In the genomic region with DNA sequence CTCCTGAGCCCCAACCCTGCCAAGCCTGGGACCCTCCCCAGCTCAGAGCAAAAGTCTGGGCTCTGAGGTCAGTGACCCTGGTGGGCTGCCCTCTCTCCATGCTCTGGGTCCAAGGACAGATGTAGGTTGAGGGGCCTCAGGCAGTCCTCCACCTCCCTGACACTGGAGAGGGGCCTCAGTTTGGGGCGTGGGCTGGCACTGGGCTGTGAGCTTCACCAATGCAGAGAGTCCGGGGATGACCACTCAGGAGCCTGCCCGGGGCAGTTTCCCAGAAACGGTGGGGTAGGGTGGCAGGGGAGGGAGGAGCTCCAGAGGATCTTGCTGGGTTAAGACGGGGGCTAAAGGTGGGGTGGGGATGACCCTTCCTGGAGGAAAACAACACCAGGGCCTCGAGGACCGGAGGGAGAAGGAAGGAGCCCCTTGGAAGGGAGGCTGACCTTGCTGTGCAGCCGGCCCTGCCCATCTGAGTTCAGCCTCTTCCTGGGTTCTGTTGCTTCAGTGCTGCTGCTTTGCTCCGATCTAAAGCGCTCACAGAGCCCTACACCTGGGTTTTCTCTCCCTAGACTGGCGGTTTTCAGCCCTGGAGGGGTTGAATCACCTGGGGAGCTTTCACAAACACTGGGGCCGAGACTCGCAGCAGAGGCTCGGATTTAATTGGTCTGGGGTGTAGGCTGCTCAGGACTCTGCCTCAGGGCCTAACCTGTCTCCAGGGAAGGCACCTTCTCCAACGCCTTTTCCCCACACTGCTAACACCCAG, we compare ENCODE assay signal across 18 cellular contexts. TPM values are rescaled to one million over a fixed set of nuclear protein-coding genes. Genes with fewer than 3 reads are reported as not detected.
A peak's percentile ranks its signal among the peaks of the same experiment; 100 is the strongest.
DNase-seq lines count a peak whose midpoint lies in the region; ATAC-seq, FAIRE-seq and TF ChIP-seq lines count a peak whose summit lies in the region.
"Had no signal": no experiment of that assay in that cellular context is flagged by ENCODE, and none has a peak within 500 bp of the region (broad histone marks: within the 10 kb centered on the region; RNA-seq: fewer than 3 reads in every experiment).

No MANE protein-coding gene starts in this region.

- no peak for FAIRE-seq in kidney (lab: Jason Lieb, UNC)
- FAIRE-seq: endothelial cell of umbilical vein, TTC549 had no signal

- H3K4me1 ChIP-seq in RWPE2 (ENCODE audit: insufficient read depth, poor library complexity, severe bottlenecking) (peaks cover 31% of the 10 kb centered on the region), kidney (ENCODE audit: control insufficient read depth in 1 of 2, insufficient read depth in 1 of 2, low read depth in 1 of 2, low read length in 2 of 2) (peaks cover 0 to 2% of the 10 kb centered on the region in 2 donors)

- H3K36me3 ChIP-seq in RWPE2 (ENCODE audit: low read depth) (no peaks in the 10 kb centered on the region), kidney (ENCODE audit: control insufficient read depth in 1 of 2, insufficient read depth in 2 of 2, low read length in 2 of 2) (no peaks in the 10 kb centered on the region)
- H3K36me3 ChIP-seq: gastroesophageal sphincter had no signal

- intact Hi-C loops in kidney (cut with DNase I) = no loop called here

- peaks cover 20% of the 10 kb centered on the region for H3K27me3 Mint-ChIP-seq in stimulated activated naive CD8-positive, alpha-beta T cell treated with anti-CD3 and anti-CD28 coated beads, Interleukin-15, amount 100 ng/mL, for 72 hours
- H3K27me3 Mint-ChIP-seq in stimulated activated memory B cell treated with anti-CD40 and anti-IgM and Interleukin-4, amounts not matched to agents 10 μg/mL and 1 μg/mL and 100 μg/mL, for 72 hours = no peaks in the 10 kb centered on the region

- H3K27ac Mint-ChIP-seq in stimulated activated naive CD8-positive, alpha-beta T cell treated with anti-CD3 and anti-CD28 coated beads, Interleukin-15, amount 100 ng/mL, for 72 hours = no peak overlapping the region
- H3K27ac Mint-ChIP-seq in stimulated activated memory B cell treated with anti-CD40 and anti-IgM and Interleukin-4, amounts not matched to agents 10 μg/mL and 1 μg/mL and 100 μg/mL, for 72 hours = no peak overlapping the region
- H3K27ac Mint-ChIP-seq: activated CD4-positive, alpha-beta T cell treated with anti-CD3 and anti-CD28 coated beads, Interleukin-2, amount 10 ng/mL, durations not matched to agents 24 days and 14 days; CD8-positive, alpha-beta T cell had no signal

- ATAC-seq in stimulated activated naive CD8-positive, alpha-beta T cell treated with anti-CD3 and anti-CD28 coated beads, Interleukin-15, amount 100 ng/mL, for 72 hours = peak; percentile 18
- no peak for ATAC-seq in stimulated activated naive CD8-positive, alpha-beta T cell treated with anti-CD3 and anti-CD28 coated beads, Interleukin-15, Interleukin-2, amounts not matched to agents 100 U/mL and 50 U/mL, for 24 hours
- ATAC-seq in RWPE2 (ENCODE audit: low read depth) (peak; percentile 76), GM21367 (IDR thresholded peaks at IDR 0.05; ENCODE audit: unreplicated experiment) (no peak)
- ATAC-seq in stimulated activated memory B cell treated with anti-CD40 and anti-IgM and Interleukin-4, amounts not matched to agents 10 μg/mL and 1 μg/mL and 100 μg/mL, for 72 hours = no peak
- ATAC-seq: CD8-positive, alpha-beta T cell; gastroesophageal sphincter had no signal

- H3K9me3 Mint-ChIP-seq in stimulated activated naive CD8-positive, alpha-beta T cell treated with anti-CD3 and anti-CD28 coated beads, Interleukin-15, amount 100 ng/mL, for 72 hours = no peaks in the 10 kb centered on the region
- no peaks in the 10 kb centered on the region for H3K9me3 Mint-ChIP-seq in stimulated activated memory B cell treated with anti-CD40 and anti-IgM and Interleukin-4, amounts not matched to agents 10 μg/mL and 1 μg/mL and 100 μg/mL, for 72 hours
- H3K9me3 Mint-ChIP-seq: activated CD4-positive, alpha-beta T cell treated with anti-CD3 and anti-CD28 coated beads, Interleukin-2, amount 10 ng/mL, durations not matched to agents 24 days and 14 days; CD8-positive, alpha-beta T cell had no signal

- H3K4me3 Mint-ChIP-seq in stimulated activated naive CD8-positive, alpha-beta T cell treated with anti-CD3 and anti-CD28 coated beads, Interleukin-15, amount 100 ng/mL, for 72 hours = no peak overlapping the region
- H3K4me3 Mint-ChIP-seq in stimulated activated memory B cell treated with anti-CD40 and anti-IgM and Interleukin-4, amounts not matched to agents 10 μg/mL and 1 μg/mL and 100 μg/mL, for 72 hours = no peak overlapping the region
- H3K4me3 Mint-ChIP-seq: activated CD4-positive, alpha-beta T cell treated with anti-CD3 and anti-CD28 coated beads, Interleukin-2, amount 10 ng/mL, durations not matched to agents 24 days and 14 days; CD8-positive, alpha-beta T cell had no signal

- no peaks in the 10 kb centered on the region for H3K36me3 Mint-ChIP-seq in stimulated activated memory B cell treated with anti-CD40 and anti-IgM and Interleukin-4, amounts not matched to agents 10 μg/mL and 1 μg/mL and 100 μg/mL, for 72 hours
- H3K36me3 Mint-ChIP-seq: CD8-positive, alpha-beta T cell had no signal

- no peak for DNase-seq in stimulated activated naive CD8-positive, alpha-beta T cell treated with anti-CD3 and anti-CD28 coated beads, Interleukin-15, amount 100 ng/mL, for 72 hours
- no peak for DNase-seq in stimulated activated naive CD8-positive, alpha-beta T cell treated with anti-CD3 and anti-CD28 coated beads, Interleukin-15, Interleukin-2, amounts not matched to agents 100 U/mL and 50 U/mL, for 24 hours
- no peak for DNase-seq in RWPE2 (ENCODE audit: low spot score)
- peak; percentile 67 for DNase-seq in kidney
- no peak for DNase-seq in activated effector memory CD4-positive, alpha-beta T cell treated with Interleukin-2 at 50 U/mL for 16 hours
- no peak for DNase-seq in cerebellum (ENCODE audit: low spot score)
- DNase-seq: activated CD4-positive, alpha-beta T cell treated with anti-CD3 and anti-CD28 coated beads, Interleukin-2, amount 10 ng/mL, durations not matched to agents 24 days and 14 days; activated CD8-positive, alpha-beta memory T cell treated with anti-CD3 and anti-CD28 coated beads, Interleukin-2, amount 50 U/mL, for 48 hours; activated naive CD4-positive, alpha-beta T cell; CD8-positive, alpha-beta T cell; NCI-H2081 treated with DMSO at 0.1 percent for 48 hours; NCI-H524 treated with DMSO at 0.1 percent for 48 hours; stimulated activated naive CD4-positive, alpha-beta T cell had no signal

- TF ChIP-seq CTCF in RWPE2 (IDR thresholded peaks at IDR 0.05; ENCODE audit: poor library complexity, severe bottlenecking) (no peak), kidney (IDR thresholded peaks at IDR 0.05; ENCODE audit: borderline replicate concordance, extremely low read depth, insufficient read depth) (no peak)

- no peak overlapping the region for H3K9ac ChIP-seq in kidney (ENCODE audit: low read length in 2 of 2)

- no peaks in the 10 kb centered on the region for H3K27me3 ChIP-seq in RWPE2 (ENCODE audit: insufficient read depth, poor library complexity, severe bottlenecking)
- H3K27me3 ChIP-seq: gastroesophageal sphincter had no signal

- peaks cover 6% of the 10 kb centered on the region for H3K4me1 Mint-ChIP-seq in stimulated activated naive CD8-positive, alpha-beta T cell treated with anti-CD3 and anti-CD28 coated beads, Interleukin-15, amount 100 ng/mL, for 72 hours
- peaks cover 24% of the 10 kb centered on the region for H3K4me1 Mint-ChIP-seq in stimulated activated memory B cell treated with anti-CD40 and anti-IgM and Interleukin-4, amounts not matched to agents 10 μg/mL and 1 μg/mL and 100 μg/mL, for 72 hours

- H3K4me3 ChIP-seq in RWPE2 (ENCODE audit: severe bottlenecking) (no peak overlapping the region), kidney (ENCODE audit: low read length in 2 of 2) (no peak overlapping the region)
- H3K4me3 ChIP-seq: gastroesophageal sphincter had no signal

- H3K9me3 ChIP-seq in RWPE2 (ENCODE audit: severe bottlenecking) = no peaks in the 10 kb centered on the region
- no peaks in the 10 kb centered on the region for H3K9me3 ChIP-seq in kidney (ENCODE audit: control insufficient read depth in 1 of 2, low read length in 2 of 2)
- H3K9me3 ChIP-seq: gastroesophageal sphincter had no signal

- peak overlapping the region; percentile 48 for H3K27ac ChIP-seq in RWPE2 (ENCODE audit: poor library complexity, severe bottlenecking)
- H3K27ac ChIP-seq in kidney (ENCODE audit: low read depth in 2 of 2, low read length in 2 of 2) = no peak overlapping the region
- H3K27ac ChIP-seq: gastroesophageal sphincter had no signal

RNA-seq across cellular contexts. Expression of a gene that starts 40.7 kb away (rescaled TPM):
- total RNA-seq in kidney (32.6 TPM), cerebellum (14.9 TPM)
- polyA plus RNA-seq in kidney (ENCODE audit: insufficient read depth, low read depth, low replicate concordance) = 17.3 TPM

Comparison
In these comparisons a context has a peak if more than half of its experiments do, and no peak if none do; other contexts are left out.
1. ATAC-seq: peak in stimulated activated naive CD8-positive, alpha-beta T cell treated with anti-CD3 and anti-CD28 coated beads, Interleukin-15, amount 100 ng/mL, for 72 hours (single experiment) and RWPE2 (single experiment); none in stimulated activated naive CD8-positive, alpha-beta T cell treated with anti-CD3 and anti-CD28 coated beads, Interleukin-15, Interleukin-2, amounts not matched to agents 100 U/mL and 50 U/mL, for 24 hours (single experiment), stimulated activated memory B cell treated with anti-CD40 and anti-IgM and Interleukin-4, amounts not matched to agents 10 μg/mL and 1 μg/mL and 100 μg/mL, for 72 hours (single experiment) and GM21367 (single experiment).